Comparison of ENCODE assay signal across 26 cellular contexts in the genomic region with DNA sequence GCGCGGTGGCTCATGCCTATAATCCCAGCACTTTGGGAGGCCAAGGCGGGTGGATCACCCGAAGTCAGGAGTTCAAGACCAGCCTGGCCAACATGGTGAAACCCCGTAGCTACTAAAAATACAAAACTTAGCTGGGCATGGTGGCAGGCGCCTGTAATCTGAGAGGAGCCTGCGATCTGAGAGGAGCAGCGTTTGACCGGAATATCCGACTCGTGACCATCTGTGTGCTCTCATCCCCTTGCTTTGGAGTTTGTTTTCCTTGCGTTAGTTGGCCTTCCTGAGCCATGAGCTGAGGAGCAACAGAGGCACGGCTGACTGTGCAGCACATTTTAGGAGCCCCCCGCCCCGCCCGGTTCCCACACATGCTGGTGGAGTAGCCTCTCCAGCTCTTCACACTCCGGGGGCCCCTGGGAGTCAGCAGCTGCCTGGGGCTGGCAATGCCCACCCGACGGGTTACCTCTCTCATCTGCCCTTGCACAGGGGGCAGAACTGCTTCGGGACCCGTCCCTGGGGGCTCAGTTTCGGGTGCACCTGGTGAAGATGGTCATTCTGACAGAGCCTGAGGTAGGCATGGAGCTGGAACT.
"Had no signal": no experiment of that assay in that cellular context is flagged by ENCODE, and none has a peak within 500 bp of the region (broad histone marks: within the 10 kb centered on the region; RNA-seq: fewer than 3 reads in every experiment).

No MANE protein-coding gene starts in this region.

- H3K9me3 Mint-ChIP-seq: naive thymus-derived CD8-positive, alpha-beta T cell; nephron; neural crest cell; stimulated activated naive CD8-positive, alpha-beta T cell treated with anti-CD3 and anti-CD28 coated beads, Interleukin-15, amount 100 ng/mL, for 72 hours; type B pancreatic cell had no signal

- H3K27ac ChIP-seq: left lung, lower lobe of right lung, neutrophil, parathyroid adenoma, right atrium auricular region, right lobe of liver, skin epidermis, tibial nerve, uterus had no signal

- H3K36me3 Mint-ChIP-seq: naive thymus-derived CD8-positive, alpha-beta T cell; type B pancreatic cell had no signal

- ATAC-seq: left cardiac atrium; left lung; lower lobe of right lung; naive thymus-derived CD8-positive, alpha-beta T cell; right lobe of liver; stimulated activated naive CD8-positive, alpha-beta T cell treated with anti-CD3 and anti-CD28 coated beads, Interleukin-15, amount 100 ng/mL, for 72 hours had no signal

- H3K27me3 ChIP-seq: right lobe of liver had no signal

- H3K4me3 Mint-ChIP-seq: nephron; stimulated activated naive CD8-positive, alpha-beta T cell treated with anti-CD3 and anti-CD28 coated beads, Interleukin-15, amount 100 ng/mL, for 72 hours; type B pancreatic cell had no signal

- H3K4me3 ChIP-seq: left lung, lower lobe of right lung, right atrium auricular region, right lobe of liver, skin epidermis, tibial nerve, uterus had no signal

- H3K27ac Mint-ChIP-seq: nephron, type B pancreatic cell had no signal

- H3K36me3 ChIP-seq: left lung, lower lobe of right lung, neutrophil, right atrium auricular region, right lobe of liver, uterus had no signal

- H3K4me1 Mint-ChIP-seq: neural crest cell had no signal

- H3K4me1 ChIP-seq: lower lobe of right lung, parathyroid adenoma had no signal

- DNase-seq: hippocampal formation; kidney glomerular epithelial cell; left cardiac atrium; lower lobe of right lung; mammary epithelial cell; mesenchymal stem cell; naive thymus-derived CD8-positive, alpha-beta T cell; occipital lobe; right lobe of liver; stimulated activated CD4-positive, alpha-beta T cell treated with anti-CD3 and anti-CD28 coated beads, Interleukin-12 subunit alpha, Interleukin-12 subunit beta, amount 100 ng/mL, for 4 hours; stimulated activated CD4-positive, alpha-beta T cell treated with anti-CD3 and anti-CD28 coated beads, Interleukin-15, amount 100 ng/mL, for 24 hours; stimulated activated CD4-positive, alpha-beta T cell treated with anti-CD3 and anti-CD28 coated beads, Interleukin-2, amount 100 ng/mL, for 24 hours; stimulated activated CD4-positive, alpha-beta T cell treated with anti-CD3 and anti-CD28 coated beads, Interleukin-4, amount 100 ng/mL, for 1 hour; stimulated activated naive CD4-positive, alpha-beta T cell treated with Interleukin-2 at 50 U/mL for 16 hours; stimulated activated naive CD8-positive, alpha-beta T cell treated with anti-CD3 and anti-CD28 coated beads, Interleukin-15, amount 100 ng/mL, for 72 hours; substantia nigra; uterus had no signal

- H3K9me3 ChIP-seq: left lung, lower lobe of right lung, neutrophil, right atrium auricular region, right lobe of liver, tibial nerve, uterus had no signal
